In genomic region chr10:132551808-132552130, GRCh38 we compare ENCODE assay signal across 9 cellular contexts.
DNase-seq lines count a peak whose midpoint lies in the region; ATAC-seq lines count a peak whose summit lies in the region.
"Had no signal": no experiment of that assay in that cellular context is flagged by ENCODE, and none has a peak within 500 bp of the region (broad histone marks: within the 10 kb centered on the region; RNA-seq: fewer than 3 reads in every experiment).

No MANE protein-coding gene starts in this region.

- H3K4me3 Mint-ChIP-seq in activated naive CD8-positive, alpha-beta T cell treated with anti-CD3 and anti-CD28 coated beads, Interleukin-2, amount 50 U/mL, for 24 hours = peak overlapping the region; percentile 63

- peak overlapping the region in 10 of 11 experiments; percentile 61 to 98 (median 94); a peak in 19 of 22 replicates for H3K27ac ChIP-seq in BLaER1 treated with 17β-estradiol and CSF1 and Interleukin-3, amounts not matched to agents 10 nM and 100 nM

- H3K9me3 ChIP-seq in BLaER1 treated with 17β-estradiol and CSF1 and Interleukin-3, amounts not matched to agents 10 nM and 100 nM (replicated peaks in 1 of 11) = no peaks in the 10 kb centered on the region

- H3K36me3 Mint-ChIP-seq in activated naive CD8-positive, alpha-beta T cell treated with anti-CD3 and anti-CD28 coated beads, Interleukin-2, amount 50 U/mL, for 24 hours (ENCODE audit: low read depth) = peaks cover 1% of the 10 kb centered on the region

- H3K36me3 ChIP-seq in BLaER1 treated with 17β-estradiol and CSF1 and Interleukin-3, amounts not matched to agents 10 nM and 100 nM = peaks cover 0 to 4% (median 0%) of the 10 kb centered on the region in 11 experiments; a peak in 1 of 22 replicates

- H3K27me3 Mint-ChIP-seq in activated naive CD8-positive, alpha-beta T cell treated with anti-CD3 and anti-CD28 coated beads, Interleukin-2, amount 50 U/mL, for 24 hours = no peaks in the 10 kb centered on the region

- H3K27ac Mint-ChIP-seq in activated naive CD8-positive, alpha-beta T cell treated with anti-CD3 and anti-CD28 coated beads, Interleukin-2, amount 50 U/mL, for 24 hours = peak overlapping the region; percentile 72

- peak overlapping the region in 10 of 11 experiments; percentile 53 to 84 (median 80); a peak in 20 of 22 replicates for H3K9ac ChIP-seq in BLaER1 treated with 17β-estradiol and CSF1 and Interleukin-3, amounts not matched to agents 10 nM and 100 nM

- H3K27me3 ChIP-seq in BLaER1 treated with 17β-estradiol and CSF1 and Interleukin-3, amounts not matched to agents 10 nM and 100 nM = peaks cover 0 to 59% (median 0%) of the 10 kb centered on the region in 11 experiments; a peak in 4 of 22 replicates

- peak overlapping the region in 6 of 10 experiments; percentile 19 to 59 (median 30); a peak in 9 of 20 replicates for H3K4me3 ChIP-seq in BLaER1 treated with 17β-estradiol and CSF1 and Interleukin-3, amounts not matched to agents 10 nM and 100 nM

- peaks cover 43% of the 10 kb centered on the region for H3K4me1 Mint-ChIP-seq in activated naive CD8-positive, alpha-beta T cell treated with anti-CD3 and anti-CD28 coated beads, Interleukin-2, amount 50 U/mL, for 24 hours

- H3K9me3 Mint-ChIP-seq in activated naive CD8-positive, alpha-beta T cell treated with anti-CD3 and anti-CD28 coated beads, Interleukin-2, amount 50 U/mL, for 24 hours = no peaks in the 10 kb centered on the region

- peaks cover 50 to 98% (median 92%) of the 10 kb centered on the region in 10 experiments for H3K4me1 ChIP-seq in BLaER1 treated with 17β-estradiol and CSF1 and Interleukin-3, amounts not matched to agents 10 nM and 100 nM

- peaks cover 15 to 78% (median 42%) of the 10 kb centered on the region in 11 experiments; a peak in 20 of 22 replicates for H4K20me1 ChIP-seq in BLaER1 treated with 17β-estradiol and CSF1 and Interleukin-3, amounts not matched to agents 10 nM and 100 nM

- no peak for DNase-seq in activated naive CD8-positive, alpha-beta T cell treated with anti-CD3 and anti-CD28 coated beads, Interleukin-2, amount 50 U/mL, for 24 hours
- DNase-seq in HuH-7 (ENCODE audit: low spot score) (no peak), AG08395 (ENCODE audit: low spot score) (no peak), NCI-H2029 (lab: John Stamatoyannopoulos, UW) (no peak), epidermal melanocyte (ENCODE audit: insufficient read length, low spot score) (no peak)
- DNase-seq: NCI-H1436 treated with DMSO at 0.1 percent for 48 hours had no signal

- H3K4me2 ChIP-seq in BLaER1 treated with 17β-estradiol and CSF1 and Interleukin-3, amounts not matched to agents 10 nM and 100 nM = peak overlapping the region; percentile 72 to 99 (median 96)

- ATAC-seq in GM18909 (IDR thresholded peaks at IDR 0.05; ENCODE audit: poor library complexity, unreplicated experiment) (peak; percentile 6), HG03342 (IDR thresholded peaks at IDR 0.05; ENCODE audit: unreplicated experiment) (peak; percentile 3)
- peak; percentile 5 for ATAC-seq in activated naive CD8-positive, alpha-beta T cell treated with anti-CD3 and anti-CD28 coated beads, Interleukin-2, amount 50 U/mL, for 24 hours
